Comparison of ENCODE assay signal across 7 cellular contexts in the genomic region with DNA sequence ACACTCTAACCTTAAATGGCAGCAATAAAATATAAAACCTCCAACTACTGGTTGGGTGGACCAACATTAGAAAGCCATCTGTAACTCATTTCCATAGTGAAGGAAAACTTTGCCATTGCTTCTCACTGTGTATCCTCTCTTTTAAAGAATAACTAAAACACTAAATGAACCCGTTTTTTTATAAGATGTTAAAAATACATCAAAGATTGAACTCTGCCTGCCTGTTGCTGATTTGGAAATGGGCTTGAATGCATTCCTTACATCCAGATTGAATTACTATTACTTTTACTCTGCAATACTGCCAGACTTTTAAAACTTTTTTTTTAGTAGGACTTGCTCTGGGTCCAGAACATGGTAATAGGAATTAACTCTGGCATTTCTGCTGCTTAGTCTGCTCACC.
"Had no signal": no experiment of that assay in that cellular context is flagged by ENCODE, and none has a peak within 500 bp of the region (broad histone marks: within the 10 kb centered on the region; RNA-seq: fewer than 3 reads in every experiment).

No MANE protein-coding gene starts in this region.

- H3K36me3 Mint-ChIP-seq: IgD-negative memory B cell had no signal

- H3K4me3 ChIP-seq: K562 had no signal

- H3K27me3 Mint-ChIP-seq: IgD-negative memory B cell had no signal

- H3K4me1 Mint-ChIP-seq: IgD-negative memory B cell had no signal

- DNase-seq: IMR-90, KBM-7, KG1 had no signal

- H3K4me3 Mint-ChIP-seq: IgD-negative memory B cell had no signal

- ATAC-seq: HepG2, K562 had no signal

- H3K27ac ChIP-seq: HL-60 had no signal
